Comparison of ENCODE assay signal across 1 cellular context in the genomic region with DNA sequence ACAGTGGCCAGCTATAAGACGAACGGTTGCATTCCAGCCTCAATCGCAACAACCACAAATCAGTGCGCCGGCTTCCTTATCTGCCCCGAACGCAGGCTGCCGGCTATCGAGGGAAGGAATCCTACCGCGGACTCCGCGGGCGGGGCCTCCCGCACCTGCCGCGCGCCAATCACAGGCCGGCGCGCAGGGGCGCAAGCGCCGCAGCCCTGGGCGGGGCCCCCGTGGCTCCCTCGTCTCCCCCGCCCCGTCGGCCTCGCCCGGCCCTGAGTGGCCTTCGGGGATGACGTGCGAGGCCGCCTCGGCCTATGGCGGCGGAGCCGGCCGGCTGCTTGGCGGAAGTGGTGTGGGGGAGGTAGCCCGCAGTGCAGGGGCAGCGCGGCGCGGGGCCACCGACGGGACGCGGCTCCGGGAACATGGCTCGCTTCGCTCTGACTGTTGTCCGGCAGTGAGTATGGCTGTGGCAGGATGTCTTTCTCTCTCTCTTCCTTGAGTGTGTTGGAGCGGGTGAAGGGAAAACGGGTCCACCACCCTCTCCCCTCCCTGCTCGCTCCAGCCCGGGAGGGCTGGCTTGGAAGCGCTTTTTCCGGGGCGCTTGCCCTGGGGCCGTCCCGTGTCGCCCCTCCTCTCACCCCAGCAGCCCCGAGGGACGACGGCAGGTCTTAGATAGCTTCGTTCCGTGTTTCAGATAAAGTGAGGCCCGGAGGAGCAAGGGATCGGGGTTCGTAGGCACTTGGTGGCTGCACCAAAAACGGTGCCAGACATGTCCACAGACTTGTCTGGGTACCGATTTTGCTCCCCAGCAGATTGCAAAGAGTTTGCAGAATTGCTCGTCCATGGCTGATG.
TF ChIP-seq lines count a peak whose summit lies in the region.

Gene TIGAR, plus strand, starts transcription at position 355 of the 843 bp plus-strand sequence. Its CDS starts 59 bp downstream, at position 414.

TF ChIP-seq in HepG2, 621 proteins besides CTCF, POLR2A, EP300 and RAD21 (continued from another document and continues in another):
- TF ChIP-seq, protein P1, sequence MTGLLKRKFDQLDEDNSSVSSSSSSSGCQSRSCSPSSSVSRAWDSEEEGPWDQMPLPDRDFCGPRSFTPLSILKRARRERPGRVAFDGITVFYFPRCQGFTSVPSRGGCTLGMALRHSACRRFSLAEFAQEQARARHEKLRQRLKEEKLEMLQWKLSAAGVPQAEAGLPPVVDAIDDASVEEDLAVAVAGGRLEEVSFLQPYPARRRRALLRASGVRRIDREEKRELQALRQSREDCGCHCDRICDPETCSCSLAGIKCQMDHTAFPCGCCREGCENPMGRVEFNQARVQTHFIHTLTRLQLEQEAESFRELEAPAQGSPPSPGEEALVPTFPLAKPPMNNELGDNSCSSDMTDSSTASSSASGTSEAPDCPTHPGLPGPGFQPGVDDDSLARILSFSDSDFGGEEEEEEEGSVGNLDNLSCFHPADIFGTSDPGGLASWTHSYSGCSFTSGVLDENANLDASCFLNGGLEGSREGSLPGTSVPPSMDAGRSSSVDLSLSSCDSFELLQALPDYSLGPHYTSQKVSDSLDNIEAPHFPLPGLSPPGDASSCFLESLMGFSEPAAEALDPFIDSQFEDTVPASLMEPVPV (CRISPR knock-in tag; IDR thresholded peaks at IDR 0.05) = 0 out of 2 replicates have a peak, but pooled peaks have one; percentile 62
- TF ChIP-seq POGZ (CRISPR knock-in tag; IDR thresholded peaks at IDR 0.05) = peak; percentile 64
- no peak for TF ChIP-seq PREB (CRISPR knock-in tag; IDR thresholded peaks at IDR 0.05)
- no peak for TF ChIP-seq CENPX (CRISPR knock-in tag; IDR thresholded peaks at IDR 0.05)
- TF ChIP-seq HOXA3 (CRISPR knock-in tag; IDR thresholded peaks at IDR 0.05) = peak; percentile 83
- TF ChIP-seq ZNF225 (CRISPR knock-in tag; IDR thresholded peaks at IDR 0.05) = peak; percentile 12; the same call in 1 of the 2 replicates
- no peak for TF ChIP-seq BHLHE40 (IDR thresholded peaks at IDR 0.05; ENCODE audit: low read length)
- peak; percentile 28 for TF ChIP-seq MED8 (CRISPR knock-in tag; IDR thresholded peaks at IDR 0.05; ENCODE audit: insufficient replicate concordance)
- TF ChIP-seq ZNF562 (CRISPR knock-in tag; IDR thresholded peaks at IDR 0.05; ENCODE audit: borderline replicate concordance) = no peak
- TF ChIP-seq TEAD3 (CRISPR knock-in tag; optimal IDR thresholded peaks at IDR 0.05; ENCODE audit: borderline replicate concordance) = peak; percentile 66
- no peak for TF ChIP-seq ZNF253 (CRISPR knock-in tag; IDR thresholded peaks at IDR 0.05; ENCODE audit: borderline replicate concordance)
- peak; percentile 60 for TF ChIP-seq KAT8 (CRISPR knock-in tag; IDR thresholded peaks at IDR 0.05)
- TF ChIP-seq, protein P2, sequence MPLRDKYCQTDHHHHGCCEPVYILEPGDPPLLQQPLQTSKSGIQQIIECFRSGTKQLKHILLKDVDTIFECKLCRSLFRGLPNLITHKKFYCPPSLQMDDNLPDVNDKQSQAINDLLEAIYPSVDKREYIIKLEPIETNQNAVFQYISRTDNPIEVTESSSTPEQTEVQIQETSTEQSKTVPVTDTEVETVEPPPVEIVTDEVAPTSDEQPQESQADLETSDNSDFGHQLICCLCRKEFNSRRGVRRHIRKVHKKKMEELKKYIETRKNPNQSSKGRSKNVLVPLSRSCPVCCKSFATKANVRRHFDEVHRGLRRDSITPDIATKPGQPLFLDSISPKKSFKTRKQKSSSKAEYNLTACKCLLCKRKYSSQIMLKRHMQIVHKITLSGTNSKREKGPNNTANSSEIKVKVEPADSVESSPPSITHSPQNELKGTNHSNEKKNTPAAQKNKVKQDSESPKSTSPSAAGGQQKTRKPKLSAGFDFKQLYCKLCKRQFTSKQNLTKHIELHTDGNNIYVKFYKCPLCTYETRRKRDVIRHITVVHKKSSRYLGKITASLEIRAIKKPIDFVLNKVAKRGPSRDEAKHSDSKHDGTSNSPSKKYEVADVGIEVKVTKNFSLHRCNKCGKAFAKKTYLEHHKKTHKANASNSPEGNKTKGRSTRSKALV (CRISPR knock-in tag; IDR thresholded peaks at IDR 0.05) = peak; percentile 39; the same call in 1 of the 2 replicates
- no peak for TF ChIP-seq GPN1 (CRISPR knock-in tag; IDR thresholded peaks at IDR 0.05; ENCODE audit: borderline replicate concordance)
- 0 out of 2 replicates have a peak, but pooled peaks have one; percentile 7 for TF ChIP-seq ZNF230 (CRISPR knock-in tag; IDR thresholded peaks at IDR 0.05)
- peak; percentile 64; the same call in 1 of the 2 replicates for TF ChIP-seq ZFX (CRISPR knock-in tag; IDR thresholded peaks at IDR 0.05; ENCODE audit: low read depth)
- TF ChIP-seq SAP130 (CRISPR knock-in tag; IDR thresholded peaks at IDR 0.05; ENCODE audit: low read depth) = peak; percentile 99
- peak; percentile 59; the same call in 1 of the 2 replicates for TF ChIP-seq BRD4 (CRISPR knock-in tag; IDR thresholded peaks at IDR 0.05)
- no peak for TF ChIP-seq ZSCAN29 (CRISPR knock-in tag; conservative IDR thresholded peaks at IDR 0.05)
- 0 out of 2 replicates have a peak, but pooled peaks have one; percentile 18 for TF ChIP-seq ZNF343 (CRISPR knock-in tag; IDR thresholded peaks at IDR 0.05)
- no peak; the same call in 1 of the 2 replicates for TF ChIP-seq ZNF816 (CRISPR knock-in tag; IDR thresholded peaks at IDR 0.05; ENCODE audit: borderline replicate concordance)
- 0 out of 2 replicates have a peak, but pooled peaks have one; percentile 2 for TF ChIP-seq ZNF614 (CRISPR knock-in tag; IDR thresholded peaks at IDR 0.05; ENCODE audit: borderline replicate concordance)
- peak; percentile 48; the same call in 1 of the 2 replicates for TF ChIP-seq KLF6 (CRISPR knock-in tag; IDR thresholded peaks at IDR 0.05)
- 0 out of 2 replicates have a peak, but pooled peaks have one; percentile 30 for TF ChIP-seq MTA1 (CRISPR knock-in tag; IDR thresholded peaks at IDR 0.05; ENCODE audit: borderline replicate concordance)
- TF ChIP-seq MTF2 (CRISPR knock-in tag; IDR thresholded peaks at IDR 0.05; ENCODE audit: borderline replicate concordance) = no peak
- TF ChIP-seq ZBTB7B (CRISPR knock-in tag; IDR thresholded peaks at IDR 0.05) = peak; percentile 26; the same call in 1 of the 2 replicates
- TF ChIP-seq NONO (IDR thresholded peaks at IDR 0.05) = no peak
- peak; percentile 67; the same call in 1 of the 2 replicates for TF ChIP-seq NONO (CRISPR knock-in tag; conservative IDR thresholded peaks at IDR 0.05)
- no peak for TF ChIP-seq ZNF431 (CRISPR knock-in tag; IDR thresholded peaks at IDR 0.05; ENCODE audit: borderline replicate concordance, low read depth)
- TF ChIP-seq SALL2 (CRISPR knock-in tag; IDR thresholded peaks at IDR 0.05) = peak; percentile 61; the same call in 1 of the 2 replicates
- TF ChIP-seq ELF1 (CRISPR knock-in tag; IDR thresholded peaks at IDR 0.05) = peak; percentile 70
- TF ChIP-seq ZNF335 (CRISPR knock-in tag; IDR thresholded peaks at IDR 0.05) = no peak
- TF ChIP-seq MAFF (IDR thresholded peaks at IDR 0.05; ENCODE audit: low read depth, low read length) = no peak
- TF ChIP-seq, protein P3, sequence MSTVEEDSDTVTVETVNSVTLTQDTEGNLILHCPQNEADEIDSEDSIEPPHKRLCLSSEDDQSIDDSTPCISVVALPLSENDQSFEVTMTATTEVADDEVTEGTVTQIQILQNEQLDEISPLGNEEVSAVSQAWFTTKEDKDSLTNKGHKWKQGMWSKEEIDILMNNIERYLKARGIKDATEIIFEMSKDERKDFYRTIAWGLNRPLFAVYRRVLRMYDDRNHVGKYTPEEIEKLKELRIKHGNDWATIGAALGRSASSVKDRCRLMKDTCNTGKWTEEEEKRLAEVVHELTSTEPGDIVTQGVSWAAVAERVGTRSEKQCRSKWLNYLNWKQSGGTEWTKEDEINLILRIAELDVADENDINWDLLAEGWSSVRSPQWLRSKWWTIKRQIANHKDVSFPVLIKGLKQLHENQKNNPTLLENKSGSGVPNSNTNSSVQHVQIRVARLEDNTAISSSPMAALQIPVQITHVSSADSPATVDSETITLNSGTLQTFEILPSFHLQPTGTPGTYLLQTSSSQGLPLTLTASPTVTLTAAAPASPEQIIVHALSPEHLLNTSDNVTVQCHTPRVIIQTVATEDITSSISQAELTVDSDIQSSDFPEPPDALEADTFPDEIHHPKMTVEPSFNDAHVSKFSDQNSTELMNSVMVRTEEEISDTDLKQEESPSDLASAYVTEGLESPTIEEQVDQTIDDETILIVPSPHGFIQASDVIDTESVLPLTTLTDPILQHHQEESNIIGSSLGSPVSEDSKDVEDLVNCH (CRISPR knock-in tag; IDR thresholded peaks at IDR 0.05) = no peak
- no peak for TF ChIP-seq NCOA2 (CRISPR knock-in tag; IDR thresholded peaks at IDR 0.05)
- peak; percentile 46 for TF ChIP-seq MAF1 (CRISPR knock-in tag; IDR thresholded peaks at IDR 0.05; ENCODE audit: borderline replicate concordance)
- peak; percentile 54 for TF ChIP-seq HOXD1 (CRISPR knock-in tag; IDR thresholded peaks at IDR 0.05)
- TF ChIP-seq HOXA7 (CRISPR knock-in tag; IDR thresholded peaks at IDR 0.05) = no peak
- TF ChIP-seq, protein P4, sequence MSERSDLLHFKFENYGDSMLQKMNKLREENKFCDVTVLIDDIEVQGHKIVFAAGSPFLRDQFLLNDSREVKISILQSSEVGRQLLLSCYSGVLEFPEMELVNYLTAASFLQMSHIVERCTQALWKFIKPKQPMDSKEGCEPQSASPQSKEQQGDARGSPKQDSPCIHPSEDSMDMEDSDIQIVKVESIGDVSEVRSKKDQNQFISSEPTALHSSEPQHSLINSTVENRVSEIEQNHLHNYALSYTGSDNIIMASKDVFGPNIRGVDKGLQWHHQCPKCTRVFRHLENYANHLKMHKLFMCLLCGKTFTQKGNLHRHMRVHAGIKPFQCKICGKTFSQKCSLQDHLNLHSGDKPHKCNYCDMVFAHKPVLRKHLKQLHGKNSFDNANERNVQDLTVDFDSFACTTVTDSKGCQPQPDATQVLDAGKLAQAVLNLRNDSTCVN (CRISPR knock-in tag; IDR thresholded peaks at IDR 0.05; ENCODE audit: borderline replicate concordance) = no peak
- peak; percentile 94 for TF ChIP-seq TAF1 (CRISPR knock-in tag; IDR thresholded peaks at IDR 0.05)
- peak; percentile 84 for TF ChIP-seq NFYC (CRISPR knock-in tag; IDR thresholded peaks at IDR 0.05)
- peak; percentile 79 for TF ChIP-seq PHF21A (CRISPR knock-in tag; IDR thresholded peaks at IDR 0.05)
- no peak for TF ChIP-seq ZNF678 (CRISPR knock-in tag; IDR thresholded peaks at IDR 0.05)
- 0 out of 2 replicates have a peak, but pooled peaks have one; percentile 51 for TF ChIP-seq ZSCAN20 (CRISPR knock-in tag; IDR thresholded peaks at IDR 0.05; ENCODE audit: borderline replicate concordance)
- TF ChIP-seq ZZZ3 (CRISPR knock-in tag; IDR thresholded peaks at IDR 0.05; ENCODE audit: borderline replicate concordance) = no peak
- TF ChIP-seq CEBPB (IDR thresholded peaks at IDR 0.05; ENCODE audit: borderline replicate concordance, low read depth, low read length) = no peak
- TF ChIP-seq ZFP36L2 (CRISPR knock-in tag; IDR thresholded peaks at IDR 0.05) = no peak
- TF ChIP-seq, protein P5, sequence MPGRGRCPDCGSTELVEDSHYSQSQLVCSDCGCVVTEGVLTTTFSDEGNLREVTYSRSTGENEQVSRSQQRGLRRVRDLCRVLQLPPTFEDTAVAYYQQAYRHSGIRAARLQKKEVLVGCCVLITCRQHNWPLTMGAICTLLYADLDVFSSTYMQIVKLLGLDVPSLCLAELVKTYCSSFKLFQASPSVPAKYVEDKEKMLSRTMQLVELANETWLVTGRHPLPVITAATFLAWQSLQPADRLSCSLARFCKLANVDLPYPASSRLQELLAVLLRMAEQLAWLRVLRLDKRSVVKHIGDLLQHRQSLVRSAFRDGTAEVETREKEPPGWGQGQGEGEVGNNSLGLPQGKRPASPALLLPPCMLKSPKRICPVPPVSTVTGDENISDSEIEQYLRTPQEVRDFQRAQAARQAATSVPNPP (CRISPR knock-in tag; IDR thresholded peaks at IDR 0.05) = peak; percentile 83
- peak; percentile 83 for TF ChIP-seq KDM2A (CRISPR knock-in tag; IDR thresholded peaks at IDR 0.05; ENCODE audit: borderline replicate concordance, low read depth)
- TF ChIP-seq ZNF740 (CRISPR knock-in tag; IDR thresholded peaks at IDR 0.05) = peak; percentile 77; the same call in 1 of the 2 replicates
- TF ChIP-seq, protein P6, sequence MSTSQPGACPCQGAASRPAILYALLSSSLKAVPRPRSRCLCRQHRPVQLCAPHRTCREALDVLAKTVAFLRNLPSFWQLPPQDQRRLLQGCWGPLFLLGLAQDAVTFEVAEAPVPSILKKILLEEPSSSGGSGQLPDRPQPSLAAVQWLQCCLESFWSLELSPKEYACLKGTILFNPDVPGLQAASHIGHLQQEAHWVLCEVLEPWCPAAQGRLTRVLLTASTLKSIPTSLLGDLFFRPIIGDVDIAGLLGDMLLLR (CRISPR knock-in tag; IDR thresholded peaks at IDR 0.05) = peak; percentile 88
- TF ChIP-seq SP2 (CRISPR knock-in tag; IDR thresholded peaks at IDR 0.05) = peak; percentile 81
- TF ChIP-seq ZSCAN21 (CRISPR knock-in tag; IDR thresholded peaks at IDR 0.05; ENCODE audit: borderline replicate concordance) = 0 out of 2 replicates have a peak, but pooled peaks have one; percentile 35
- no peak for TF ChIP-seq ARHGAP35 (CRISPR knock-in tag; IDR thresholded peaks at IDR 0.05; ENCODE audit: borderline replicate concordance)
- peak; percentile 75 for TF ChIP-seq PHF20 (CRISPR knock-in tag; IDR thresholded peaks at IDR 0.05)
- peak; percentile 73 for TF ChIP-seq ZFY (CRISPR knock-in tag; IDR thresholded peaks at IDR 0.05)
- no peak for TF ChIP-seq ZNF33A (CRISPR knock-in tag; IDR thresholded peaks at IDR 0.05; ENCODE audit: borderline replicate concordance)
- peak; percentile 38; the same call in 1 of the 2 replicates for TF ChIP-seq ZBTB38 (CRISPR knock-in tag; IDR thresholded peaks at IDR 0.05)
- peak; percentile 81 for TF ChIP-seq NFYB (CRISPR knock-in tag; IDR thresholded peaks at IDR 0.05)
